In the genomic region with DNA sequence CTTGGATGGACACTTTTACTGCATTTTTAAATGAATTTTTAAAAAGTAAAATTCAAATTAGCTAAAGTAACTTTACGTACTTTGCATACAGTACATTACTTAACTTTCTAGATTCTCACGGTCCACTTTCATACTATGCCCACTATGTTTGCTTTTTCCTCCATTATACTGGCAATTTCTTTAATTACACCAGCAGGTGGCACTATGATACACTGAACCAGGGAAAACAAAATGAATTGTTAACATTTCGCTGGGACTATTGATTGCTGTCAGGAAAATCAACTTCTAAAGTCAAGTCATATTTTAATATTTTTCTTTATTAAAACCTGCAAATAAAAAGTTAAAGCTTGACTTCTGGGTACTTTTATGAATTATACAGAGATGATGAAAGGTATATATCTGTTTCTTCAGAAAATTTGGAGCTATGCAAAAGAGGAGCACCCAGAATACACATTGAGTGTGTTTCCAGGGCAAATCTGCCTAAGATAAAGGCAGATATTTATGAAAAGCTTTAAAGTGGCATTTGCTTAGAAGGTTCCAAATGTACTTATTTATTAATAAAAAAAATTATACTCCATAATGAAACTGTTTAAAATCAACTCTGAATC, we compare ENCODE assay signal across 8 cellular contexts. TPM values are rescaled to one million over a fixed set of nuclear protein-coding genes. Genes with fewer than 3 reads are reported as not detected.
DNase-seq lines count a peak whose midpoint lies in the region; ATAC-seq and TF ChIP-seq lines count a peak whose summit lies in the region.

No MANE protein-coding gene starts in this region.

- POLR2A ChIA-PET in CD8-positive, alpha-beta T cell (lab: Charles Lee) = no interaction called here

- H3K4me1 Mint-ChIP-seq in CD8-positive, alpha-beta T cell (ENCODE audit: low read depth) = peaks cover 2% of the 10 kb centered on the region

- no peaks in the 10 kb centered on the region for H3K27me3 ChIP-seq in CD8-positive, alpha-beta T cell (ENCODE audit: insufficient read depth, low read length)
- H3K27me3 ChIP-seq in upper lobe of right lung = no peaks in the 10 kb centered on the region

- in situ Hi-C loops in astrocyte of the cerebellum (cut with HindIII; ENCODE audit: low sequenced_read_pairs) = no loop called here

- no peaks in the 10 kb centered on the region for H3K9me3 Mint-ChIP-seq in CD8-positive, alpha-beta T cell

- TF ChIP-seq CTCF in CD8-positive, alpha-beta T cell (IDR thresholded peaks at IDR 0.05) = peak; percentile 89
- TF ChIP-seq CTCF in astrocyte of the cerebellum (IDR thresholded peaks at IDR 0.05; ENCODE audit: low read depth, low read length, missing control alignments) (peak; percentile 33), upper lobe of right lung (IDR thresholded peaks at IDR 0.05) (peak; percentile 73)

- peaks cover 2% of the 10 kb centered on the region for H3K27me3 Mint-ChIP-seq in CD8-positive, alpha-beta T cell (ENCODE audit: low read depth)

- no peak overlapping the region for H3K4me3 ChIP-seq in CD8-positive, alpha-beta T cell (ENCODE audit: low read depth, low read length)
- H3K4me3 ChIP-seq in astrocyte of the cerebellum (ENCODE audit: low read depth, low read length) (no peak overlapping the region), upper lobe of right lung (no peak overlapping the region)

- CTCF ChIA-PET in CD8-positive, alpha-beta T cell (lab: Charles Lee) = interaction anchor here (0.6 to 1.7 kb wide), 13 partner anchors 10 to 941 kb away, joined by 3 to 8 read pairs (median 4); no protein-coding TSS in a partner anchor

- intact Hi-C loops in CD8-positive, alpha-beta T cell (cut with DNase I, micrococcal nuclease) = loop anchor here (1.0 to 5.0 kb wide), 5 partner anchors 704 to 883 kb away; no protein-coding TSS in a partner anchor
- intact Hi-C loops in upper lobe of right lung (cut with DNase I) = no loop called here

- H3K36me3 ChIP-seq in CD8-positive, alpha-beta T cell (ENCODE audit: insufficient read depth, low read length) = no peaks in the 10 kb centered on the region
- no peaks in the 10 kb centered on the region for H3K36me3 ChIP-seq in upper lobe of right lung

- no peak overlapping the region for H3K27ac ChIP-seq in CD8-positive, alpha-beta T cell (ENCODE audit: low read depth, low read length)
- H3K27ac ChIP-seq in upper lobe of right lung = no peak overlapping the region

- H3K27ac Mint-ChIP-seq in CD8-positive, alpha-beta T cell = no peak overlapping the region

- no peaks in the 10 kb centered on the region for H3K9me3 ChIP-seq in CD8-positive, alpha-beta T cell (ENCODE audit: low read length)
- no peaks in the 10 kb centered on the region for H3K9me3 ChIP-seq in upper lobe of right lung

- no peak overlapping the region for H3K4me3 Mint-ChIP-seq in CD8-positive, alpha-beta T cell

- DNase-seq in CD8-positive, alpha-beta T cell = no peak
- DNase-seq in NCI-H2029 treated with DMSO at 0.1 percent for 48 hours (lab: John Stamatoyannopoulos, UW) (peak; percentile 78), astrocyte of the cerebellum (ENCODE audit: low read depth) (peak; percentile 29), kidney glomerular epithelial cell (lab: John Stamatoyannopoulos, UW) (peak; percentile 76), upper lobe of right lung (no peak), cerebellar nuclear complex (lab: John Stamatoyannopoulos, UW) (no peak)

- no peaks in the 10 kb centered on the region for H3K4me1 ChIP-seq in CD8-positive, alpha-beta T cell (ENCODE audit: insufficient read depth, low read length)
- no peaks in the 10 kb centered on the region for H3K4me1 ChIP-seq in upper lobe of right lung

- ATAC-seq in CD8-positive, alpha-beta T cell = peak; percentile 62
- ATAC-seq in GM18508 (IDR thresholded peaks at IDR 0.05; ENCODE audit: insufficient read depth, unreplicated experiment) (peak; percentile 77), HG02938 (IDR thresholded peaks at IDR 0.05; ENCODE audit: unreplicated experiment) (peak; percentile 94), upper lobe of right lung (peak; percentile 68)

- no peaks in the 10 kb centered on the region for H3K36me3 Mint-ChIP-seq in CD8-positive, alpha-beta T cell

RNA-seq across cellular contexts. Expression of gene POU1F1, which starts 21.8 kb away (rescaled TPM):
- total RNA-seq in CD8-positive, alpha-beta T cell = not detected
- total RNA-seq in upper lobe of right lung = not detected

Comparison
In these comparisons a context has a peak if more than half of its experiments do, and no peak if none do; other contexts are left out.
1. DNase-seq: peak in NCI-H2029 treated with DMSO at 0.1 percent for 48 hours (single experiment), astrocyte of the cerebellum (single experiment) and kidney glomerular epithelial cell (single experiment); none in CD8-positive, alpha-beta T cell (0 of 7), upper lobe of right lung (single experiment) and cerebellar nuclear complex (0 of 2).
2. CTCF ChIP-seq: peak in every context shown above with its lines; median percentile 89 in CD8-positive, alpha-beta T cell; 73 in upper lobe of right lung; 33 in astrocyte of the cerebellum.
3. Peak in every context shown above with its lines, with median percentiles within 50 percentile points of each other: ATAC-seq.